Comparison of ENCODE assay signal across 1 cellular context in genomic region chr2:31972059-31972458, GRCh38.
TF ChIP-seq lines count a peak whose summit lies in the region.

No MANE protein-coding gene starts in this region.

TF ChIP-seq in WTC11, 78 proteins besides CTCF, POLR2A, EP300 and RAD21 (continued from another document):
- TF ChIP-seq CDX4 (CRISPR knock-in tag; IDR thresholded peaks at IDR 0.05; ENCODE audit: borderline replicate concordance) (no peak), E2F5 (CRISPR knock-in tag; IDR thresholded peaks at IDR 0.05) (no peak), HMGXB4 (CRISPR knock-in tag; IDR thresholded peaks at IDR 0.05) (no peak), GABPB1 (CRISPR knock-in tag; IDR thresholded peaks at IDR 0.05) (no peak), ERG (CRISPR knock-in tag; IDR thresholded peaks at IDR 0.05) (no peak), NFE2L1 (CRISPR knock-in tag; IDR thresholded peaks at IDR 0.05) (no peak)
